Comparison of ENCODE assay signal across 1 cellular context in the genomic region with DNA sequence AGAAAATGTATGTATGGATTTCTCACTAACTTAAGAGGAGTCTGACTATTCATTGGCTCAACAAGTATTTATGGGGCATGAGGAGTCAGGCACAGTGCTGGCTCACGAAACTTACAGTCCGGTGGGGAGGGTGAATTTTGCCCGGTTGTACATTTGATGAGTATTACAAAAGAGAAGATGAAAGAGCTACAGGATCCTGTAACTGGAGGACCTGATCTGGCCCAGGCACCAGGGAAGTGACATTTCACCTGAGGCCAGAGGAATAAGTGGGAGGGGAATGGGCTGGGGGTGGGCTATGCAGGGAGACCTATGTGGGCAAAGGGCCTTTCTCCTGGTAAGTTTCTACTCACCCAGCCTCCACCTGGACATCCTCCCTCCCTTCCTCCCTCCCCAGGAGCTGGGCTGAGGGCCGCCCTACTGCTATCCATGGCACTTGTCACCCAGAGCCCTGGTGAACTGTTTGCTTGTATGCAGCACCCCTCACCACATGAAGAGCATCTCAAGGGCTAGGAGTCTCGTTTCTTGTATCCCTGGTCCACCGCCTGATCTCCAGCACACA.
TF ChIP-seq lines count a peak whose summit lies in the region.

No MANE protein-coding gene starts in this region.

TF ChIP-seq in GM23338, 12 proteins besides CTCF, POLR2A, EP300 and RAD21 (continued from another document):
- TF ChIP-seq, protein P1, sequence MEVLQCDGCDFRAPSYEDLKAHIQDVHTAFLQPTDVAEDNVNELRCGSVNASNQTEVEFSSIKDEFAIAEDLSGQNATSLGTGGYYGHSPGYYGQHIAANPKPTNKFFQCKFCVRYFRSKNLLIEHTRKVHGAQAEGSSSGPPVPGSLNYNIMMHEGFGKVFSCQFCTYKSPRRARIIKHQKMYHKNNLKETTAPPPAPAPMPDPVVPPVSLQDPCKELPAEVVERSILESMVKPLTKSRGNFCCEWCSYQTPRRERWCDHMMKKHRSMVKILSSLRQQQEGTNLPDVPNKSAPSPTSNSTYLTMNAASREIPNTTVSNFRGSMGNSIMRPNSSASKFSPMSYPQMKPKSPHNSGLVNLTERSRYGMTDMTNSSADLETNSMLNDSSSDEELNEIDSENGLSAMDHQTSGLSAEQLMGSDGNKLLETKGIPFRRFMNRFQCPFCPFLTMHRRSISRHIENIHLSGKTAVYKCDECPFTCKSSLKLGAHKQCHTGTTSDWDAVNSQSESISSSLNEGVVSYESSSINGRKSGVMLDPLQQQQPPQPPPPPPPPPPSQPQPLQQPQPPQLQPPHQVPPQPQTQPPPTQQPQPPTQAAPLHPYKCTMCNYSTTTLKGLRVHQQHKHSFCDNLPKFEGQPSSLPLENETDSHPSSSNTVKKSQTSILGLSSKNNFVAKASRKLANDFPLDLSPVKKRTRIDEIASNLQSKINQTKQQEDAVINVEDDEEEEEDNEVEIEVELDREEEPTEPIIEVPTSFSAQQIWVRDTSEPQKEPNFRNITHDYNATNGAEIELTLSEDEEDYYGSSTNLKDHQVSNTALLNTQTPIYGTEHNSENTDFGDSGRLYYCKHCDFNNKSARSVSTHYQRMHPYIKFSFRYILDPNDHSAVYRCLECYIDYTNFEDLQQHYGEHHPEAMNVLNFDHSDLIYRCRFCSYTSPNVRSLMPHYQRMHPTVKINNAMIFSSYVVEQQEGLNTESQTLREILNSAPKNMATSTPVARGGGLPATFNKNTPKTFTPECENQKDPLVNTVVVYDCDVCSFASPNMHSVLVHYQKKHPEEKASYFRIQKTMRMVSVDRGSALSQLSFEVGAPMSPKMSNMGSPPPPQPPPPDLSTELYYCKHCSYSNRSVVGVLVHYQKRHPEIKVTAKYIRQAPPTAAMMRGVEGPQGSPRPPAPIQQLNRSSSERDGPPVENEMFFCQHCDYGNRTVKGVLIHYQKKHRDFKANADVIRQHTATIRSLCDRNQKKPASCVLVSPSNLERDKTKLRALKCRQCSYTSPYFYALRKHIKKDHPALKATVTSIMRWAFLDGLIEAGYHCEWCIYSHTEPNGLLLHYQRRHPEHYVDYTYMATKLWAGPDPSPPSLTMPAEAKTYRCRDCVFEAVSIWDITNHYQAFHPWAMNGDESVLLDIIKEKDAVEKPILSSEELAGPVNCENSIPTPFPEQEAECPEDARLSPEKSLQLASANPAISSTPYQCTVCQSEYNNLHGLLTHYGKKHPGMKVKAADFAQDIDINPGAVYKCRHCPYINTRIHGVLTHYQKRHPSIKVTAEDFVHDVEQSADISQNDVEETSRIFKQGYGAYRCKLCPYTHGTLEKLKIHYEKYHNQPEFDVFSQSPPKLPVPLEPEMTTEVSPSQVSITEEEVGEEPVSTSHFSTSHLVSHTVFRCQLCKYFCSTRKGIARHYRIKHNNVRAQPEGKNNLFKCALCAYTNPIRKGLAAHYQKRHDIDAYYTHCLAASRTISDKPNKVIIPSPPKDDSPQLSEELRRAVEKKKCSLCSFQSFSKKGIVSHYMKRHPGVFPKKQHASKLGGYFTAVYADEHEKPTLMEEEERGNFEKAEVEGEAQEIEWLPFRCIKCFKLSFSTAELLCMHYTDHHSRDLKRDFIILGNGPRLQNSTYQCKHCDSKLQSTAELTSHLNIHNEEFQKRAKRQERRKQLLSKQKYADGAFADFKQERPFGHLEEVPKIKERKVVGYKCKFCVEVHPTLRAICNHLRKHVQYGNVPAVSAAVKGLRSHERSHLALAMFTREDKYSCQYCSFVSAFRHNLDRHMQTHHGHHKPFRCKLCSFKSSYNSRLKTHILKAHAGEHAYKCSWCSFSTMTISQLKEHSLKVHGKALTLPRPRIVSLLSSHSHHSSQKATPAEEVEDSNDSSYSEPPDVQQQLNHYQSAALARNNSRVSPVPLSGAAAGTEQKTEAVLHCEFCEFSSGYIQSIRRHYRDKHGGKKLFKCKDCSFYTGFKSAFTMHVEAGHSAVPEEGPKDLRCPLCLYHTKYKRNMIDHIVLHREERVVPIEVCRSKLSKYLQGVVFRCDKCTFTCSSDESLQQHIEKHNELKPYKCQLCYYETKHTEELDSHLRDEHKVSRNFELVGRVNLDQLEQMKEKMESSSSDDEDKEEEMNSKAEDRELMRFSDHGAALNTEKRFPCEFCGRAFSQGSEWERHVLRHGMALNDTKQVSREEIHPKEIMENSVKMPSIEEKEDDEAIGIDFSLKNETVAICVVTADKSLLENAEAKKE (CRISPR knock-in tag; IDR thresholded peaks at IDR 0.05) = no peak
- TF ChIP-seq EZH2 (IDR thresholded peaks at IDR 0.05; ENCODE audit: low read depth, unreplicated experiment) (no peak), STAT1 (IDR thresholded peaks at IDR 0.05; ENCODE audit: unreplicated experiment) (no peak), POLR2AphosphoS5 (IDR thresholded peaks at IDR 0.05; ENCODE audit: low read depth) (no peak), EZH2phosphoT487 (IDR thresholded peaks at IDR 0.05; ENCODE audit: unreplicated experiment) (no peak), NANOG (IDR thresholded peaks at IDR 0.05; ENCODE audit: borderline replicate concordance) (no peak)
- TF ChIP-seq, protein P2, sequence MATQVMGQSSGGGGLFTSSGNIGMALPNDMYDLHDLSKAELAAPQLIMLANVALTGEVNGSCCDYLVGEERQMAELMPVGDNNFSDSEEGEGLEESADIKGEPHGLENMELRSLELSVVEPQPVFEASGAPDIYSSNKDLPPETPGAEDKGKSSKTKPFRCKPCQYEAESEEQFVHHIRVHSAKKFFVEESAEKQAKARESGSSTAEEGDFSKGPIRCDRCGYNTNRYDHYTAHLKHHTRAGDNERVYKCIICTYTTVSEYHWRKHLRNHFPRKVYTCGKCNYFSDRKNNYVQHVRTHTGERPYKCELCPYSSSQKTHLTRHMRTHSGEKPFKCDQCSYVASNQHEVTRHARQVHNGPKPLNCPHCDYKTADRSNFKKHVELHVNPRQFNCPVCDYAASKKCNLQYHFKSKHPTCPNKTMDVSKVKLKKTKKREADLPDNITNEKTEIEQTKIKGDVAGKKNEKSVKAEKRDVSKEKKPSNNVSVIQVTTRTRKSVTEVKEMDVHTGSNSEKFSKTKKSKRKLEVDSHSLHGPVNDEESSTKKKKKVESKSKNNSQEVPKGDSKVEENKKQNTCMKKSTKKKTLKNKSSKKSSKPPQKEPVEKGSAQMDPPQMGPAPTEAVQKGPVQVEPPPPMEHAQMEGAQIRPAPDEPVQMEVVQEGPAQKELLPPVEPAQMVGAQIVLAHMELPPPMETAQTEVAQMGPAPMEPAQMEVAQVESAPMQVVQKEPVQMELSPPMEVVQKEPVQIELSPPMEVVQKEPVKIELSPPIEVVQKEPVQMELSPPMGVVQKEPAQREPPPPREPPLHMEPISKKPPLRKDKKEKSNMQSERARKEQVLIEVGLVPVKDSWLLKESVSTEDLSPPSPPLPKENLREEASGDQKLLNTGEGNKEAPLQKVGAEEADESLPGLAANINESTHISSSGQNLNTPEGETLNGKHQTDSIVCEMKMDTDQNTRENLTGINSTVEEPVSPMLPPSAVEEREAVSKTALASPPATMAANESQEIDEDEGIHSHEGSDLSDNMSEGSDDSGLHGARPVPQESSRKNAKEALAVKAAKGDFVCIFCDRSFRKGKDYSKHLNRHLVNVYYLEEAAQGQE (IDR thresholded peaks at IDR 0.05; ENCODE audit: unreplicated experiment) = no peak
